1 cellular context compared by ENCODE assay signal in the genomic region with DNA sequence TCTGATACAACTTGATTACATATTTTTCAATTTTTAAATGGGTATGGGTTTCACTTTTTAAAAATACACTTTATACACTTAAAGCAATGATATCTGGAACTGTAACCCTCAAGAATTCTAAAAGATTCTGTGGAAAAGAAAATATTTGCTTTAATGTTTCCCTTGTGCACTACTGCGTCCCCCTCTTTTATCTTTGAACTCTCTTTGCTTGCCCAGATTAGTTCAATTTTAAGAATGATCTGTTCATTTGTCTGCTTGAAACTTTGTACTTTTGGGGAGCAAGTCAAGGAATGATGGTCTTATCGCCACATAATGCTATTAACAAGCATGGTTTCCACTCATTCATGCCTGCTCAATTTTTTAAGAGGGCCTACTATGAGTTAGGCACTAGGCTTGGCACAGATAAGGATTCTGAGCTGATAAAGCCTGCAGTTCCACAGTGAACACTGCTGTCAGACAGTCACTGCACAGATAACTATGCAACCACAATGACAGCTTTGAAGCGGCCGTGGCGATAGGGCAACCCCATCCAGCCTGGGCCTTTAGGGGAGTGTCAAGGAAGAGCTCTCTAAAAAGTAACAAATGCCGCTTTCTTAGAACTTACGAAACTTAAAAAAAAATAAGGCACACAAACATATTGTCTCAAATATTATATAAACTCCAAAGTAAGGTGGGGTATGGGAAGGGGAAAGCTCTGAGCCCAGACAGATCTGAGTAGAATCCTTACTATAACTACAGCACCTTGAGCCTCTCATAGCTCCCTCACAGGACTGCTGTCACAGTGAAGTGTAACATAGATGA.
A peak's percentile ranks its signal among the peaks of the same experiment; 100 is the strongest.
TF ChIP-seq lines count a peak whose summit lies in the region.

No MANE protein-coding gene starts in this region.

TF ChIP-seq in K562, 482 proteins besides CTCF, POLR2A, EP300 and RAD21 (continued from another document and continues in another):
- TF ChIP-seq, protein P1, sequence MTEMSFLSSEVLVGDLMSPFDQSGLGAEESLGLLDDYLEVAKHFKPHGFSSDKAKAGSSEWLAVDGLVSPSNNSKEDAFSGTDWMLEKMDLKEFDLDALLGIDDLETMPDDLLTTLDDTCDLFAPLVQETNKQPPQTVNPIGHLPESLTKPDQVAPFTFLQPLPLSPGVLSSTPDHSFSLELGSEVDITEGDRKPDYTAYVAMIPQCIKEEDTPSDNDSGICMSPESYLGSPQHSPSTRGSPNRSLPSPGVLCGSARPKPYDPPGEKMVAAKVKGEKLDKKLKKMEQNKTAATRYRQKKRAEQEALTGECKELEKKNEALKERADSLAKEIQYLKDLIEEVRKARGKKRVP (CRISPR knock-in tag; IDR thresholded peaks at IDR 0.05) = peak; percentile 65
- no peak for TF ChIP-seq ZNF282 (CRISPR knock-in tag; IDR thresholded peaks at IDR 0.05)
- TF ChIP-seq KDM5B (IDR thresholded peaks at IDR 0.05; ENCODE audit: insufficient replicate concordance, low read depth, low read length) = no peak
- TF ChIP-seq ILF3 (IDR thresholded peaks at IDR 0.05; ENCODE audit: borderline replicate concordance) = no peak
- TF ChIP-seq ZNF23 (CRISPR knock-in tag; IDR thresholded peaks at IDR 0.05) = no peak
- no peak for TF ChIP-seq FOXK1 (CRISPR knock-in tag; IDR thresholded peaks at IDR 0.05; ENCODE audit: borderline replicate concordance)
- TF ChIP-seq, protein P2, sequence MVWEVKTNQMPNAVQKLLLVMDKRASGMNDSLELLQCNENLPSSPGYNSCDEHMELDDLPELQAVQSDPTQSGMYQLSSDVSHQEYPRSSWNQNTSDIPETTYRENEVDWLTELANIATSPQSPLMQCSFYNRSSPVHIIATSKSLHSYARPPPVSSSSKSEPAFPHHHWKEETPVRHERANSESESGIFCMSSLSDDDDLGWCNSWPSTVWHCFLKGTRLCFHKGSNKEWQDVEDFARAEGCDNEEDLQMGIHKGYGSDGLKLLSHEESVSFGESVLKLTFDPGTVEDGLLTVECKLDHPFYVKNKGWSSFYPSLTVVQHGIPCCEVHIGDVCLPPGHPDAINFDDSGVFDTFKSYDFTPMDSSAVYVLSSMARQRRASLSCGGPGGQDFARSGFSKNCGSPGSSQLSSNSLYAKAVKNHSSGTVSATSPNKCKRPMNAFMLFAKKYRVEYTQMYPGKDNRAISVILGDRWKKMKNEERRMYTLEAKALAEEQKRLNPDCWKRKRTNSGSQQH (CRISPR knock-in tag; IDR thresholded peaks at IDR 0.05) = no peak
- no peak for TF ChIP-seq ASH1L (IDR thresholded peaks at IDR 0.05; ENCODE audit: borderline replicate concordance, low read depth, partially characterized antibody)
- no peak; the same call in 1 of the 2 replicates for TF ChIP-seq ESRRA (IDR thresholded peaks at IDR 0.05; ENCODE audit: borderline replicate concordance, low read depth)
- TF ChIP-seq, protein P3, sequence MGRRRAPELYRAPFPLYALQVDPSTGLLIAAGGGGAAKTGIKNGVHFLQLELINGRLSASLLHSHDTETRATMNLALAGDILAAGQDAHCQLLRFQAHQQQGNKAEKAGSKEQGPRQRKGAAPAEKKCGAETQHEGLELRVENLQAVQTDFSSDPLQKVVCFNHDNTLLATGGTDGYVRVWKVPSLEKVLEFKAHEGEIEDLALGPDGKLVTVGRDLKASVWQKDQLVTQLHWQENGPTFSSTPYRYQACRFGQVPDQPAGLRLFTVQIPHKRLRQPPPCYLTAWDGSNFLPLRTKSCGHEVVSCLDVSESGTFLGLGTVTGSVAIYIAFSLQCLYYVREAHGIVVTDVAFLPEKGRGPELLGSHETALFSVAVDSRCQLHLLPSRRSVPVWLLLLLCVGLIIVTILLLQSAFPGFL (CRISPR knock-in tag; IDR thresholded peaks at IDR 0.05) = no peak
- TF ChIP-seq, protein P4, sequence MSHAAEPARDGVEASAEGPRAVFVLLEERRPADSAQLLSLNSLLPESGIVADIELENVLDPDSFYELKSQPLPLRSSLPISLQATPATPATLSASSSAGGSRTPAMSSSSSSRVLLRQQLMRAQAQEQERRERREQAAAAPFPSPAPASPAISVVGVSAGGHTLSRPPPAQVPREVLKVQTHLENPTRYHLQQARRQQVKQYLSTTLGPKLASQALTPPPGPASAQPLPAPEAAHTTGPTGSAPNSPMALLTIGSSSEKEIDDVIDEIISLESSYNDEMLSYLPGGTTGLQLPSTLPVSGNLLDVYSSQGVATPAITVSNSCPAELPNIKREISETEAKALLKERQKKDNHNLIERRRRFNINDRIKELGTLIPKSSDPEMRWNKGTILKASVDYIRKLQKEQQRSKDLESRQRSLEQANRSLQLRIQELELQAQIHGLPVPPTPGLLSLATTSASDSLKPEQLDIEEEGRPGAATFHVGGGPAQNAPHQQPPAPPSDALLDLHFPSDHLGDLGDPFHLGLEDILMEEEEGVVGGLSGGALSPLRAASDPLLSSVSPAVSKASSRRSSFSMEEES (CRISPR knock-in tag; IDR thresholded peaks at IDR 0.05) = no peak
- TF ChIP-seq KAT8 (IDR thresholded peaks at IDR 0.05; ENCODE audit: low read depth) = no peak
- no peak; the same call in 1 of the 2 replicates for TF ChIP-seq ZNF354B (CRISPR knock-in tag; IDR thresholded peaks at IDR 0.05)
- peak; percentile 80 for TF ChIP-seq JUND (IDR thresholded peaks at IDR 0.05; ENCODE audit: borderline replicate concordance, low read depth, low read length)
- peak; percentile 73; the same call in 1 of the 3 replicates for TF ChIP-seq JUND (tag; IDR thresholded peaks at IDR 0.05; ENCODE audit: borderline replicate concordance, low read depth, low read length)
- peak; percentile 42; the same call in 1 of the 2 replicates for TF ChIP-seq MBD2 (IDR thresholded peaks at IDR 0.05; ENCODE audit: borderline replicate concordance, low read depth)
- TF ChIP-seq ZNF121 (CRISPR knock-in tag; conservative IDR thresholded peaks at IDR 0.05) = no peak
- TF ChIP-seq NFXL1 (CRISPR knock-in tag; IDR thresholded peaks at IDR 0.05) = no peak
- TF ChIP-seq TARDBP (IDR thresholded peaks at IDR 0.05) = no peak
- TF ChIP-seq ZNF778 (CRISPR knock-in tag; IDR thresholded peaks at IDR 0.05) = no peak
- TF ChIP-seq, protein P5, sequence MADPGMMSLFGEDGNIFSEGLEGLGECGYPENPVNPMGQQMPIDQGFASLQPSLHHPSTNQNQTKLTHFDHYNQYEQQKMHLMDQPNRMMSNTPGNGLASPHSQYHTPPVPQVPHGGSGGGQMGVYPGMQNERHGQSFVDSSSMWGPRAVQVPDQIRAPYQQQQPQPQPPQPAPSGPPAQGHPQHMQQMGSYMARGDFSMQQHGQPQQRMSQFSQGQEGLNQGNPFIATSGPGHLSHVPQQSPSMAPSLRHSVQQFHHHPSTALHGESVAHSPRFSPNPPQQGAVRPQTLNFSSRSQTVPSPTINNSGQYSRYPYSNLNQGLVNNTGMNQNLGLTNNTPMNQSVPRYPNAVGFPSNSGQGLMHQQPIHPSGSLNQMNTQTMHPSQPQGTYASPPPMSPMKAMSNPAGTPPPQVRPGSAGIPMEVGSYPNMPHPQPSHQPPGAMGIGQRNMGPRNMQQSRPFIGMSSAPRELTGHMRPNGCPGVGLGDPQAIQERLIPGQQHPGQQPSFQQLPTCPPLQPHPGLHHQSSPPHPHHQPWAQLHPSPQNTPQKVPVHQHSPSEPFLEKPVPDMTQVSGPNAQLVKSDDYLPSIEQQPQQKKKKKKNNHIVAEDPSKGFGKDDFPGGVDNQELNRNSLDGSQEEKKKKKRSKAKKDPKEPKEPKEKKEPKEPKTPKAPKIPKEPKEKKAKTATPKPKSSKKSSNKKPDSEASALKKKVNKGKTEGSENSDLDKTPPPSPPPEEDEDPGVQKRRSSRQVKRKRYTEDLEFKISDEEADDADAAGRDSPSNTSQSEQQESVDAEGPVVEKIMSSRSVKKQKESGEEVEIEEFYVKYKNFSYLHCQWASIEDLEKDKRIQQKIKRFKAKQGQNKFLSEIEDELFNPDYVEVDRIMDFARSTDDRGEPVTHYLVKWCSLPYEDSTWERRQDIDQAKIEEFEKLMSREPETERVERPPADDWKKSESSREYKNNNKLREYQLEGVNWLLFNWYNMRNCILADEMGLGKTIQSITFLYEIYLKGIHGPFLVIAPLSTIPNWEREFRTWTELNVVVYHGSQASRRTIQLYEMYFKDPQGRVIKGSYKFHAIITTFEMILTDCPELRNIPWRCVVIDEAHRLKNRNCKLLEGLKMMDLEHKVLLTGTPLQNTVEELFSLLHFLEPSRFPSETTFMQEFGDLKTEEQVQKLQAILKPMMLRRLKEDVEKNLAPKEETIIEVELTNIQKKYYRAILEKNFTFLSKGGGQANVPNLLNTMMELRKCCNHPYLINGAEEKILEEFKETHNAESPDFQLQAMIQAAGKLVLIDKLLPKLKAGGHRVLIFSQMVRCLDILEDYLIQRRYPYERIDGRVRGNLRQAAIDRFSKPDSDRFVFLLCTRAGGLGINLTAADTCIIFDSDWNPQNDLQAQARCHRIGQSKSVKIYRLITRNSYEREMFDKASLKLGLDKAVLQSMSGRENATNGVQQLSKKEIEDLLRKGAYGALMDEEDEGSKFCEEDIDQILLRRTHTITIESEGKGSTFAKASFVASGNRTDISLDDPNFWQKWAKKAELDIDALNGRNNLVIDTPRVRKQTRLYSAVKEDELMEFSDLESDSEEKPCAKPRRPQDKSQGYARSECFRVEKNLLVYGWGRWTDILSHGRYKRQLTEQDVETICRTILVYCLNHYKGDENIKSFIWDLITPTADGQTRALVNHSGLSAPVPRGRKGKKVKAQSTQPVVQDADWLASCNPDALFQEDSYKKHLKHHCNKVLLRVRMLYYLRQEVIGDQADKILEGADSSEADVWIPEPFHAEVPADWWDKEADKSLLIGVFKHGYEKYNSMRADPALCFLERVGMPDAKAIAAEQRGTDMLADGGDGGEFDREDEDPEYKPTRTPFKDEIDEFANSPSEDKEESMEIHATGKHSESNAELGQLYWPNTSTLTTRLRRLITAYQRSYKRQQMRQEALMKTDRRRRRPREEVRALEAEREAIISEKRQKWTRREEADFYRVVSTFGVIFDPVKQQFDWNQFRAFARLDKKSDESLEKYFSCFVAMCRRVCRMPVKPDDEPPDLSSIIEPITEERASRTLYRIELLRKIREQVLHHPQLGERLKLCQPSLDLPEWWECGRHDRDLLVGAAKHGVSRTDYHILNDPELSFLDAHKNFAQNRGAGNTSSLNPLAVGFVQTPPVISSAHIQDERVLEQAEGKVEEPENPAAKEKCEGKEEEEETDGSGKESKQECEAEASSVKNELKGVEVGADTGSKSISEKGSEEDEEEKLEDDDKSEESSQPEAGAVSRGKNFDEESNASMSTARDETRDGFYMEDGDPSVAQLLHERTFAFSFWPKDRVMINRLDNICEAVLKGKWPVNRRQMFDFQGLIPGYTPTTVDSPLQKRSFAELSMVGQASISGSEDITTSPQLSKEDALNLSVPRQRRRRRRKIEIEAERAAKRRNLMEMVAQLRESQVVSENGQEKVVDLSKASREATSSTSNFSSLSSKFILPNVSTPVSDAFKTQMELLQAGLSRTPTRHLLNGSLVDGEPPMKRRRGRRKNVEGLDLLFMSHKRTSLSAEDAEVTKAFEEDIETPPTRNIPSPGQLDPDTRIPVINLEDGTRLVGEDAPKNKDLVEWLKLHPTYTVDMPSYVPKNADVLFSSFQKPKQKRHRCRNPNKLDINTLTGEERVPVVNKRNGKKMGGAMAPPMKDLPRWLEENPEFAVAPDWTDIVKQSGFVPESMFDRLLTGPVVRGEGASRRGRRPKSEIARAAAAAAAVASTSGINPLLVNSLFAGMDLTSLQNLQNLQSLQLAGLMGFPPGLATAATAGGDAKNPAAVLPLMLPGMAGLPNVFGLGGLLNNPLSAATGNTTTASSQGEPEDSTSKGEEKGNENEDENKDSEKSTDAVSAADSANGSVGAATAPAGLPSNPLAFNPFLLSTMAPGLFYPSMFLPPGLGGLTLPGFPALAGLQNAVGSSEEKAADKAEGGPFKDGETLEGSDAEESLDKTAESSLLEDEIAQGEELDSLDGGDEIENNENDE (IDR thresholded peaks at IDR 0.05; ENCODE audit: low read depth, low read length) = no peak
- TF ChIP-seq ATF7 (IDR thresholded peaks at IDR 0.05) = peak; percentile 69; the same call in 1 of the 2 replicates
- no peak for TF ChIP-seq TRIM28 (IDR thresholded peaks at IDR 0.05)
- 0 out of 2 replicates have a peak, but pooled peaks have one; percentile 41 for TF ChIP-seq ZNF134 (CRISPR knock-in tag; conservative IDR thresholded peaks at IDR 0.05)
- no peak for TF ChIP-seq ZNF217 (CRISPR knock-in tag; IDR thresholded peaks at IDR 0.05)
- no peak for TF ChIP-seq PCBP1 (IDR thresholded peaks at IDR 0.05; ENCODE audit: low read depth, low read length, poor library complexity, severe bottlenecking)
- no peak for TF ChIP-seq TCFL5 (CRISPR knock-in tag; conservative IDR thresholded peaks at IDR 0.05)
- TF ChIP-seq RBM17 (IDR thresholded peaks at IDR 0.05; ENCODE audit: borderline replicate concordance, low read depth, low read length) = no peak
- no peak for TF ChIP-seq NR3C1 (CRISPR knock-in tag; IDR thresholded peaks at IDR 0.05)
- no peak for TF ChIP-seq BMI1 (IDR thresholded peaks at IDR 0.05; ENCODE audit: low read length)
- TF ChIP-seq BDP1 (IDR thresholded peaks at IDR 0.05; ENCODE audit: insufficient read depth, insufficient read length) = no peak
- TF ChIP-seq SAFB (IDR thresholded peaks at IDR 0.05; ENCODE audit: borderline replicate concordance, low read depth, low read length) = no peak
- peak; percentile 20; the same call in 1 of the 2 replicates for TF ChIP-seq GABPA (tag; conservative IDR thresholded peaks at IDR 0.05; ENCODE audit: low read depth)
- TF ChIP-seq JUN (IDR thresholded peaks at IDR 0.05; ENCODE audit: borderline replicate concordance, low read depth, low read length) = peak; percentile 57; the same call in 1 of the 2 replicates
- TF ChIP-seq JUN (CRISPR knock-in tag; IDR thresholded peaks at IDR 0.05; ENCODE audit: borderline replicate concordance) = no peak
- peak; percentile 72; the same call in 1 of the 2 replicates for TF ChIP-seq RNF2 (IDR thresholded peaks at IDR 0.05)
- no peak for TF ChIP-seq HDAC3 (IDR thresholded peaks at IDR 0.05; ENCODE audit: borderline replicate concordance, partially characterized antibody)
- no peak for TF ChIP-seq RAD51 (IDR thresholded peaks at IDR 0.05; ENCODE audit: borderline replicate concordance, low read depth)
- TF ChIP-seq, protein P6, sequence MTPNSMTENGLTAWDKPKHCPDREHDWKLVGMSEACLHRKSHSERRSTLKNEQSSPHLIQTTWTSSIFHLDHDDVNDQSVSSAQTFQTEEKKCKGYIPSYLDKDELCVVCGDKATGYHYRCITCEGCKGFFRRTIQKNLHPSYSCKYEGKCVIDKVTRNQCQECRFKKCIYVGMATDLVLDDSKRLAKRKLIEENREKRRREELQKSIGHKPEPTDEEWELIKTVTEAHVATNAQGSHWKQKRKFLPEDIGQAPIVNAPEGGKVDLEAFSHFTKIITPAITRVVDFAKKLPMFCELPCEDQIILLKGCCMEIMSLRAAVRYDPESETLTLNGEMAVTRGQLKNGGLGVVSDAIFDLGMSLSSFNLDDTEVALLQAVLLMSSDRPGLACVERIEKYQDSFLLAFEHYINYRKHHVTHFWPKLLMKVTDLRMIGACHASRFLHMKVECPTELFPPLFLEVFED (CRISPR knock-in tag; conservative IDR thresholded peaks at IDR 0.05) = no peak
- peak; percentile 57; the same call in 1 of the 2 replicates for TF ChIP-seq SP1 (CRISPR knock-in tag; IDR thresholded peaks at IDR 0.05)
- TF ChIP-seq STAT5B (CRISPR knock-in tag; IDR thresholded peaks at IDR 0.05) = no peak
